24 cellular contexts compared by ENCODE assay signal in genomic region chr10:100642295-100642994, GRCh38.
"Had no signal": no experiment of that assay in that cellular context is flagged by ENCODE, and none has a peak within 500 bp of the region (broad histone marks: within the 10 kb centered on the region; RNA-seq: fewer than 3 reads in every experiment).

No MANE protein-coding gene starts in this region.

- ATAC-seq: foreskin keratinocyte, left colon, right cardiac atrium, T-helper 17 cell had no signal

- H3K27ac ChIP-seq: brain microvascular endothelial cell, foreskin keratinocyte, prostate gland, stomach, vagina, VCaP had no signal

- H3K4me1 Mint-ChIP-seq: activated CD4-positive, alpha-beta memory T cell treated with anti-CD3 and anti-CD28 coated beads, Interleukin-2, amount 10 ng/mL, durations not matched to agents 7 days and 5 days had no signal

- H3K4me3 Mint-ChIP-seq: activated CD4-positive, alpha-beta memory T cell treated with anti-CD3 and anti-CD28 coated beads, Interleukin-2, amount 10 ng/mL, durations not matched to agents 7 days and 5 days; activated T-cell treated with anti-CD3 and anti-CD28 coated beads, Interleukin-2, amount 50 U/mL, for 4 hours; neural crest cell; T-helper 17 cell had no signal

- H3K9me3 Mint-ChIP-seq: activated CD4-positive, alpha-beta memory T cell treated with anti-CD3 and anti-CD28 coated beads, Interleukin-2, amount 10 ng/mL, durations not matched to agents 7 days and 5 days; activated T-cell treated with anti-CD3 and anti-CD28 coated beads, Interleukin-2, amount 50 U/mL, for 4 hours; neural crest cell had no signal

- H3K9me3 ChIP-seq: prostate gland, stomach, vagina had no signal

- H3K4me1 ChIP-seq: foreskin keratinocyte, prostate gland, stomach, vagina had no signal

- H3K27ac Mint-ChIP-seq: activated CD4-positive, alpha-beta memory T cell treated with anti-CD3 and anti-CD28 coated beads, Interleukin-2, amount 10 ng/mL, durations not matched to agents 7 days and 5 days; T-helper 17 cell had no signal

- DNase-seq: activated CD4-positive, alpha-beta memory T cell treated with anti-CD3 and anti-CD28 coated beads, Interleukin-2, amount 10 ng/mL, durations not matched to agents 7 days and 5 days; activated effector memory CD4-positive, alpha-beta T cell treated with anti-CD3 and anti-CD28 coated beads, Interleukin-2, amount 50 U/mL, for 16 hours; activated naive CD4-positive, alpha-beta T cell treated with anti-CD3 and anti-CD28 coated beads, Interleukin-2, amount 50 U/mL, for 16 hours; activated T-cell treated with anti-CD3 and anti-CD28 coated beads, Interleukin-2, amount 50 U/mL, for 4 hours; aorta; brain microvascular endothelial cell; central memory CD4-positive, alpha-beta T cell; foreskin keratinocyte; glutamatergic neuron; hippocampal formation; left colon; midbrain; right cardiac atrium; stimulated activated CD4-positive, alpha-beta T cell treated with anti-CD3 and anti-CD28 coated beads, Interleukin-2, amount 100 ng/mL, for 48 hours; stomach; T-helper 17 cell; trophoblast cell had no signal

- H3K36me3 ChIP-seq: brain microvascular endothelial cell, prostate gland, stomach, vagina had no signal

- FAIRE-seq: colon, islet of Langerhans had no signal

- H3K27me3 ChIP-seq: vagina had no signal

- H3K4me3 ChIP-seq: lung, prostate gland, stomach, vagina had no signal
